15 cellular contexts compared by ENCODE assay signal in the genomic region with DNA sequence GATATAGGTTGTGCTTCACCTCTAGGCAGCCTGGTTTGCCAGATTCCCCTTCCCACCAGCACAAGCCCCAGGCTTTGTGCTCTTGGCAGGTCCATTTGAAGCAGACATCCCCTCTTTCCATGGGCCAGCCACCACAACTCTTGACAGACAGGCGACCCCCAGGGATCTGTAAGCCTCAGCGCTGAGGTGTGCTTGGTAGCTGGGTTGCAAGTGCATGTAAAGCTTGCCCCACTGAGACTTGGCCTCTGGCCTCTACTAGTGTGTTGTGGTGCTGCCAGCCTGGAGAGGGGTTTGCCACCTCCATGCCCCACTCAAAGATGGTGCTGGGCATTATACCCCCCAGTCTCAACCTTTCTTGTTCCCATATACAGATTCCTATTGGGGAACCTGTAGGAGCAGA.
DNase-seq lines count a peak whose midpoint lies in the region; ATAC-seq, FAIRE-seq and TF ChIP-seq lines count a peak whose summit lies in the region.
"Had no signal": no experiment of that assay in that cellular context is flagged by ENCODE, and none has a peak within 500 bp of the region (broad histone marks: within the 10 kb centered on the region; RNA-seq: fewer than 3 reads in every experiment).

No MANE protein-coding gene starts in this region.

- H3K9me1 ChIP-seq in IMR-90 (ENCODE audit: insufficient read depth, low read length) (no peaks in the 10 kb centered on the region), endothelial cell of umbilical vein (replicated peaks; ENCODE audit: control insufficient read depth, extremely low read depth, insufficient read depth, low read length) (no peaks in the 10 kb centered on the region)

- H2AFZ ChIP-seq in IMR-90 (replicated peaks; ENCODE audit: low read length, poor library complexity), result no peak overlapping the region
- peak overlapping the region; percentile 48 for H2AFZ ChIP-seq in endothelial cell of umbilical vein (ENCODE audit: low read depth, low read length)

- no peak overlapping the region for H3K56ac ChIP-seq in IMR-90 (ENCODE audit: extremely low read depth, insufficient read depth, low read length)

- H3K4me1 ChIP-seq in IMR-90 (ENCODE audit: control insufficient read depth, insufficient read depth, low read length) (peaks cover 4% of the 10 kb centered on the region), endothelial cell of umbilical vein (ENCODE audit: control insufficient read depth, extremely low read depth, insufficient read depth, low read length) (peaks cover 6% of the 10 kb centered on the region)

- H3K4me3 ChIP-seq in IMR-90 (ENCODE audit: insufficient read depth, low read depth, low read length), result no peak overlapping the region
- H3K4me3 ChIP-seq in endothelial cell of umbilical vein (replicated peaks in 1 of 3; ENCODE audit: insufficient read depth in 1 of 3, low read depth in 1 of 3, low read length in 3 of 3), result no peak overlapping the region
- H3K4me3 ChIP-seq: K562 had no signal

- H3K27ac ChIP-seq in IMR-90 (ENCODE audit: insufficient read depth, low read length) (peak overlapping the region; percentile 6; the same call in 1 of the 2 replicates), endothelial cell of umbilical vein (ENCODE audit: insufficient read depth, low read depth, low read length) (no peak overlapping the region)
- H3K27ac ChIP-seq: C4-2B, HL-60 had no signal

- DNase-seq in IMR-90 (no peak), endothelial cell of umbilical vein (ENCODE audit: low read depth, low spot score) (no peak), NCI-H2107 (lab: John Stamatoyannopoulos, UW) (no peak), SHP77 (lab: John Stamatoyannopoulos, UW) (no peak)
- DNase-seq in stimulated activated effector memory CD8-positive, alpha-beta T cell treated with anti-CD3 and anti-CD28 coated beads, Interleukin-12 subunit alpha, Interleukin-12 subunit beta, amount 100 ng/mL, for 72 hours (ENCODE audit: low spot score in 2 of 2), result no peak
- DNase-seq: AML-193; CD4-positive, alpha-beta T cell; DMS79 treated with DMSO at 0.1 percent for 48 hours; GF-D8; H9 had no signal

- H3K9me3 ChIP-seq in IMR-90 (ENCODE audit: control insufficient read depth, insufficient read depth, low read length), result no peaks in the 10 kb centered on the region
- H3K9me3 ChIP-seq in endothelial cell of umbilical vein (replicated peaks; ENCODE audit: control insufficient read depth, insufficient read depth, low read length), result no peaks in the 10 kb centered on the region

- CTCF ChIA-PET in IMR-90 (lab: Yijun Ruan, JAX) (interaction anchor here (0.5 kb wide), 1 partner anchor 18 kb away, joined by 3 read pairs; no protein-coding TSS in a partner anchor), endothelial cell of umbilical vein (lab: Charles Lee) (no interaction called here)

- H3K27me3 ChIP-seq in IMR-90 (ENCODE audit: control insufficient read depth, insufficient read depth, low read length) (no peaks in the 10 kb centered on the region), endothelial cell of umbilical vein (ENCODE audit: control insufficient read depth in 2 of 2, insufficient read depth in 2 of 2, low read length in 2 of 2) (no peaks in the 10 kb centered on the region)

- no peaks in the 10 kb centered on the region for H3K79me2 ChIP-seq in endothelial cell of umbilical vein (ENCODE audit: control insufficient read depth, insufficient read depth, low read length)

- H3K9me3 Mint-ChIP-seq in stimulated activated effector memory CD8-positive, alpha-beta T cell treated with anti-CD3 and anti-CD28 coated beads, Interleukin-12 subunit alpha, Interleukin-12 subunit beta, amount 100 ng/mL, for 72 hours, result no peaks in the 10 kb centered on the region
- H3K9me3 Mint-ChIP-seq: CD4-positive, alpha-beta T cell; H9 had no signal

- H3K4me1 Mint-ChIP-seq in stimulated activated effector memory CD8-positive, alpha-beta T cell treated with anti-CD3 and anti-CD28 coated beads, Interleukin-12 subunit alpha, Interleukin-12 subunit beta, amount 100 ng/mL, for 72 hours, result no peaks in the 10 kb centered on the region

- BruUV-seq in IMR-90 (replicated peaks; lab: Mats Ljungman, UMichigan), result no TSS peak
- no TSS peak for BruUV-seq in endothelial cell of umbilical vein (replicated peaks; lab: Mats Ljungman, UMichigan)

- H3K4me3 Mint-ChIP-seq in stimulated activated effector memory CD8-positive, alpha-beta T cell treated with anti-CD3 and anti-CD28 coated beads, Interleukin-12 subunit alpha, Interleukin-12 subunit beta, amount 100 ng/mL, for 72 hours, result no peak overlapping the region
- H3K4me3 Mint-ChIP-seq: CD4-positive, alpha-beta T cell; H9 had no signal

- H2BK5ac ChIP-seq in IMR-90 (ENCODE audit: low read depth, low read length, poor library complexity, severe bottlenecking), result no peak overlapping the region

- no peak for FAIRE-seq in endothelial cell of umbilical vein (lab: Jason Lieb, UNC)
- FAIRE-seq: H1, K562 had no signal

- H4K91ac ChIP-seq in IMR-90 (ENCODE audit: insufficient read depth, low read depth, low read length), result no peak overlapping the region

- H2AK9ac ChIP-seq in IMR-90 (replicated peaks; ENCODE audit: low read depth, low read length, poor library complexity), result no peak overlapping the region

- dilution Hi-C loops in IMR-90 (cut with HindIII; ENCODE audit: low sequenced_read_pairs, unreplicated experiment) (no loop called here), endothelial cell of umbilical vein (cut with MboI; ENCODE audit: extremely low pct_ligation_motif_present, low sequenced_read_pairs) (no loop called here)

- H3K23ac ChIP-seq in IMR-90 (ENCODE audit: low read depth, low read length), result no peak overlapping the region; the same call in 1 of the 2 replicates

- no peak overlapping the region for H2AK5ac ChIP-seq in IMR-90 (ENCODE audit: low read depth, low read length)

- no peak overlapping the region for H2BK15ac ChIP-seq in IMR-90 (ENCODE audit: low read depth, low read length)

- no peaks in the 10 kb centered on the region; a peak in 1 of 4 replicates for H3K79me1 ChIP-seq in IMR-90 (ENCODE audit: low read depth in 1 of 2, low read length in 2 of 2)

- no peaks in the 10 kb centered on the region for H3K36me3 Mint-ChIP-seq in stimulated activated effector memory CD8-positive, alpha-beta T cell treated with anti-CD3 and anti-CD28 coated beads, Interleukin-12 subunit alpha, Interleukin-12 subunit beta, amount 100 ng/mL, for 72 hours

- TF ChIP-seq CTCF in IMR-90 (conservative IDR thresholded peaks at IDR 0.05; ENCODE audit: low read depth, low read length) (no peak), endothelial cell of umbilical vein (IDR thresholded peaks at IDR 0.05; ENCODE audit: extremely low read depth in 1 of 2, insufficient read depth in 1 of 2, low read depth in 1 of 2, low read length in 2 of 2) (no peak)

- H3K4me2 ChIP-seq in IMR-90 (ENCODE audit: low read depth, low read length) (no peak overlapping the region), endothelial cell of umbilical vein (ENCODE audit: insufficient read depth, low read length) (no peak overlapping the region)

- peak overlapping the region; percentile 30 for H3K4ac ChIP-seq in IMR-90 (ENCODE audit: low read depth, low read length)

- no peak overlapping the region for H4K8ac ChIP-seq in IMR-90 (ENCODE audit: low read depth in 2 of 2, low read length in 2 of 2)

- no peak overlapping the region for H2BK120ac ChIP-seq in IMR-90 (ENCODE audit: low read depth, low read length)

- no peaks in the 10 kb centered on the region for H4K20me1 ChIP-seq in IMR-90 (ENCODE audit: insufficient read depth, low read length)
- H4K20me1 ChIP-seq in endothelial cell of umbilical vein (replicated peaks; ENCODE audit: control insufficient read depth, extremely low read depth, insufficient read depth, low read length), result no peaks in the 10 kb centered on the region

- H3K9ac ChIP-seq in IMR-90 (ENCODE audit: low read depth, low read length) (no peak overlapping the region), endothelial cell of umbilical vein (replicated peaks; ENCODE audit: extremely low read depth, insufficient read depth, low read length) (no peak overlapping the region)

- TF ChIP-seq POLR2A in IMR-90 (IDR thresholded peaks at IDR 0.05; ENCODE audit: low read depth, low read length) (no peak), endothelial cell of umbilical vein (IDR thresholded peaks at IDR 0.05; ENCODE audit: low read depth, low read length) (no peak)

- ATAC-seq in IMR-90 (ENCODE audit: low read depth) (no peak), GM21619 (IDR thresholded peaks at IDR 0.05; ENCODE audit: unreplicated experiment) (no peak)
- peak; percentile 21 for ATAC-seq in stimulated activated effector memory CD8-positive, alpha-beta T cell treated with anti-CD3 and anti-CD28 coated beads, Interleukin-12 subunit alpha, Interleukin-12 subunit beta, amount 100 ng/mL, for 72 hours
- ATAC-seq: K562 had no signal

- H3K27ac Mint-ChIP-seq in stimulated activated effector memory CD8-positive, alpha-beta T cell treated with anti-CD3 and anti-CD28 coated beads, Interleukin-12 subunit alpha, Interleukin-12 subunit beta, amount 100 ng/mL, for 72 hours, result no peak overlapping the region
- H3K27ac Mint-ChIP-seq: CD4-positive, alpha-beta T cell had no signal

- H3K14ac ChIP-seq in IMR-90 (replicated peaks; ENCODE audit: low read depth, low read length), result no peak overlapping the region

- H3K36me3 ChIP-seq in IMR-90 (ENCODE audit: control insufficient read depth, insufficient read depth, low read length) (no peaks in the 10 kb centered on the region), endothelial cell of umbilical vein (ENCODE audit: control insufficient read depth in 2 of 2, extremely low read depth in 1 of 2, insufficient read depth in 2 of 2, low read length in 2 of 2) (no peaks in the 10 kb centered on the region)

- intact Hi-C loops in IMR-90 (cut with micrococcal nuclease), result no loop called here
- intact Hi-C loops in endothelial cell of umbilical vein (cut with micrococcal nuclease), result no loop called here

- WGBS in IMR-90 (ENCODE audit: extremely low coverage in 2 of 2, insufficient read length in 1 of 2), 2 experiments, result no CpG with 5 or more reads among the region's 2 CpGs

- POLR2A ChIA-PET in IMR-90 (lab: Charles Lee; ENCODE audit: unreplicated experiment), result no interaction called here
- POLR2A ChIA-PET in endothelial cell of umbilical vein (lab: Charles Lee), result no interaction called here

- TF ChIP-seq RAD21 in IMR-90 (IDR thresholded peaks at IDR 0.05; ENCODE audit: low read length), result no peak

- no peak overlapping the region for H2BK20ac ChIP-seq in IMR-90 (ENCODE audit: low read depth, low read length)

- no peak overlapping the region for H3K18ac ChIP-seq in IMR-90 (ENCODE audit: low read depth, low read length)

- H4K5ac ChIP-seq in IMR-90 (ENCODE audit: low read depth, low read length), result no peak overlapping the region

- in situ Hi-C loops in IMR-90 (cut with MboI; ENCODE audit: low sequenced_read_pairs), result no loop called here

TF ChIP-seq in IMR-90, 13 proteins besides CTCF, POLR2A, EP300 and RAD21 (continues in another document):
- TF ChIP-seq RFX5 (IDR thresholded peaks at IDR 0.05; ENCODE audit: low read depth, low read length) (no peak), BHLHE40 (IDR thresholded peaks at IDR 0.05; ENCODE audit: low read depth, low read length) (no peak), MAFK (IDR thresholded peaks at IDR 0.05; ENCODE audit: low read depth, low read length) (no peak)

TF ChIP-seq in endothelial cell of umbilical vein, 7 proteins besides CTCF, POLR2A, EP300 and RAD21 (continues in another document):
- no peak for TF ChIP-seq FOS (IDR thresholded peaks at IDR 0.05; ENCODE audit: borderline replicate concordance, insufficient read depth, low read length)
- no peak for TF ChIP-seq MYC (IDR thresholded peaks at IDR 0.05; ENCODE audit: low read depth, low read length)
